In genomic region chr5:97164846-97165245, GRCh38 we compare ENCODE assay signal across 16 cellular contexts. TPM values are rescaled to one million over a fixed set of nuclear protein-coding genes. Genes with fewer than 3 reads are reported as not detected.
DNase-seq lines count a peak whose midpoint lies in the region; ATAC-seq lines count a peak whose summit lies in the region.
"Had no signal": no experiment of that assay in that cellular context is flagged by ENCODE, and none has a peak within 500 bp of the region (broad histone marks: within the 10 kb centered on the region; RNA-seq: fewer than 3 reads in every experiment).

No MANE protein-coding gene starts in this region.

- no peak for DNase-seq in stimulated activated naive CD8-positive, alpha-beta T cell treated with anti-CD3 and anti-CD28 coated beads, Interleukin-15, amount 100 ng/mL, for 72 hours
- no peak for DNase-seq in stimulated activated naive CD8-positive, alpha-beta T cell treated with anti-CD3 and anti-CD28 coated beads, Interleukin-15, Interleukin-2, amounts not matched to agents 100 U/mL and 50 U/mL, for 24 hours
- DNase-seq in activated CD4-positive, alpha-beta memory T cell treated with anti-CD3 and anti-CD28 coated beads, Interleukin-2, amount 10 ng/mL, durations not matched to agents 7 days and 5 days, result no peak
- DNase-seq in inferior parietal cortex (ENCODE audit: extremely low spot score), result peak; percentile 8
- DNase-seq in cortex of kidney (lab: John Stamatoyannopoulos, UW), result no peak
- no peak for DNase-seq in DMS 273 treated with DMSO at 0.1 percent for 48 hours (lab: John Stamatoyannopoulos, UW)
- DNase-seq: dorsolateral prefrontal cortex, H7, left ventricle myocardium superior, NCI-H82, tibial artery had no signal

- CTCF ChIA-PET in activated CD4-positive, alpha-beta memory T cell treated with anti-CD3 and anti-CD28 coated beads, Interleukin-2, amount 10 ng/mL, durations not matched to agents 7 days and 5 days (lab: Charles Lee), result interaction anchor here (0.6 to 7.1 kb wide), 13 partner anchors 14 to 1666 kb away, joined by 3 to 89 read pairs (median 3); partner anchors contain the start of genes ERAP1, LIX1 and LNPEP

- peak overlapping the region; percentile 42 to 65 for H3K27ac Mint-ChIP-seq in stimulated activated naive CD8-positive, alpha-beta T cell treated with anti-CD3 and anti-CD28 coated beads, Interleukin-15, amount 100 ng/mL, for 72 hours
- H3K27ac Mint-ChIP-seq in activated CD4-positive, alpha-beta memory T cell treated with anti-CD3 and anti-CD28 coated beads, Interleukin-2, amount 10 ng/mL, durations not matched to agents 7 days and 5 days, result peak overlapping the region; percentile 47
- H3K27ac Mint-ChIP-seq: B cell; nephron; T-helper 1 cell treated with Interleukin-12 subunit alpha and Interleukin-12 subunit beta and Interleukin-4 antibody, amounts not matched to agents 30 μg/mL and 1 μg/mL, for 36 hours had no signal

- H3K4me1 Mint-ChIP-seq in stimulated activated naive CD8-positive, alpha-beta T cell treated with anti-CD3 and anti-CD28 coated beads, Interleukin-15, amount 100 ng/mL, for 72 hours, result peaks cover 12% of the 10 kb centered on the region
- H3K4me1 Mint-ChIP-seq in activated CD4-positive, alpha-beta memory T cell treated with anti-CD3 and anti-CD28 coated beads, Interleukin-2, amount 10 ng/mL, durations not matched to agents 7 days and 5 days, result peaks cover 26% of the 10 kb centered on the region
- H3K4me1 Mint-ChIP-seq: nephron had no signal

- peak; percentile 88 for ATAC-seq in stimulated activated naive CD8-positive, alpha-beta T cell treated with anti-CD3 and anti-CD28 coated beads, Interleukin-15, amount 100 ng/mL, for 72 hours
- no peak for ATAC-seq in stimulated activated naive CD8-positive, alpha-beta T cell treated with anti-CD3 and anti-CD28 coated beads, Interleukin-15, Interleukin-2, amounts not matched to agents 100 U/mL and 50 U/mL, for 24 hours
- ATAC-seq in HG02840 (IDR thresholded peaks at IDR 0.05; ENCODE audit: low FRiP score, unreplicated experiment), result no peak
- ATAC-seq in HG03520 (IDR thresholded peaks at IDR 0.05; ENCODE audit: unreplicated experiment), result no peak
- ATAC-seq: left ventricle myocardium superior had no signal

- H3K27me3 Mint-ChIP-seq in stimulated activated naive CD8-positive, alpha-beta T cell treated with anti-CD3 and anti-CD28 coated beads, Interleukin-15, amount 100 ng/mL, for 72 hours, result no peaks in the 10 kb centered on the region
- H3K27me3 Mint-ChIP-seq in activated CD4-positive, alpha-beta memory T cell treated with anti-CD3 and anti-CD28 coated beads, Interleukin-2, amount 10 ng/mL, durations not matched to agents 7 days and 5 days, result no peaks in the 10 kb centered on the region
- H3K27me3 Mint-ChIP-seq: B cell had no signal

- H3K4me3 Mint-ChIP-seq in stimulated activated naive CD8-positive, alpha-beta T cell treated with anti-CD3 and anti-CD28 coated beads, Interleukin-15, amount 100 ng/mL, for 72 hours, result no peak overlapping the region
- H3K4me3 Mint-ChIP-seq in activated CD4-positive, alpha-beta memory T cell treated with anti-CD3 and anti-CD28 coated beads, Interleukin-2, amount 10 ng/mL, durations not matched to agents 7 days and 5 days, result no peak overlapping the region
- H3K4me3 Mint-ChIP-seq: B cell; nephron; T-helper 1 cell treated with Interleukin-12 subunit alpha and Interleukin-12 subunit beta and Interleukin-4 antibody, amounts not matched to agents 30 μg/mL and 1 μg/mL, for 36 hours had no signal

- H3K36me3 Mint-ChIP-seq in activated CD4-positive, alpha-beta memory T cell treated with anti-CD3 and anti-CD28 coated beads, Interleukin-2, amount 10 ng/mL, durations not matched to agents 7 days and 5 days (ENCODE audit: low read depth), result peaks cover 42% of the 10 kb centered on the region

- no peaks in the 10 kb centered on the region for H3K9me3 Mint-ChIP-seq in stimulated activated naive CD8-positive, alpha-beta T cell treated with anti-CD3 and anti-CD28 coated beads, Interleukin-15, amount 100 ng/mL, for 72 hours
- no peaks in the 10 kb centered on the region for H3K9me3 Mint-ChIP-seq in activated CD4-positive, alpha-beta memory T cell treated with anti-CD3 and anti-CD28 coated beads, Interleukin-2, amount 10 ng/mL, durations not matched to agents 7 days and 5 days
- H3K9me3 Mint-ChIP-seq: nephron; T-helper 1 cell treated with Interleukin-12 subunit alpha and Interleukin-12 subunit beta and Interleukin-4 antibody, amounts not matched to agents 30 μg/mL and 1 μg/mL, for 36 hours had no signal

- POLR2A ChIA-PET in activated CD4-positive, alpha-beta memory T cell treated with anti-CD3 and anti-CD28 coated beads, Interleukin-2, amount 10 ng/mL, durations not matched to agents 7 days and 5 days (lab: Charles Lee), result no interaction called here

RNA-seq across cellular contexts. Expression of gene RIOK2, which starts 18.2 kb away (rescaled TPM):
- total RNA-seq in activated CD4-positive, alpha-beta memory T cell treated with anti-CD3 and anti-CD28 coated beads, Interleukin-2, amount 10 ng/mL, durations not matched to agents 7 days and 5 days, result 10 to 100 TPM; 24.9 to 26.7 TPM

RNA-seq across cellular contexts. Expression of gene LIX1, which starts 22.4 kb away (rescaled TPM):
- total RNA-seq in activated CD4-positive, alpha-beta memory T cell treated with anti-CD3 and anti-CD28 coated beads, Interleukin-2, amount 10 ng/mL, durations not matched to agents 7 days and 5 days, result not detected
- total RNA-seq: B cell, left ventricle myocardium superior had no signal
